ENCODE assay signal across 14 cellular contexts in the genomic region with DNA sequence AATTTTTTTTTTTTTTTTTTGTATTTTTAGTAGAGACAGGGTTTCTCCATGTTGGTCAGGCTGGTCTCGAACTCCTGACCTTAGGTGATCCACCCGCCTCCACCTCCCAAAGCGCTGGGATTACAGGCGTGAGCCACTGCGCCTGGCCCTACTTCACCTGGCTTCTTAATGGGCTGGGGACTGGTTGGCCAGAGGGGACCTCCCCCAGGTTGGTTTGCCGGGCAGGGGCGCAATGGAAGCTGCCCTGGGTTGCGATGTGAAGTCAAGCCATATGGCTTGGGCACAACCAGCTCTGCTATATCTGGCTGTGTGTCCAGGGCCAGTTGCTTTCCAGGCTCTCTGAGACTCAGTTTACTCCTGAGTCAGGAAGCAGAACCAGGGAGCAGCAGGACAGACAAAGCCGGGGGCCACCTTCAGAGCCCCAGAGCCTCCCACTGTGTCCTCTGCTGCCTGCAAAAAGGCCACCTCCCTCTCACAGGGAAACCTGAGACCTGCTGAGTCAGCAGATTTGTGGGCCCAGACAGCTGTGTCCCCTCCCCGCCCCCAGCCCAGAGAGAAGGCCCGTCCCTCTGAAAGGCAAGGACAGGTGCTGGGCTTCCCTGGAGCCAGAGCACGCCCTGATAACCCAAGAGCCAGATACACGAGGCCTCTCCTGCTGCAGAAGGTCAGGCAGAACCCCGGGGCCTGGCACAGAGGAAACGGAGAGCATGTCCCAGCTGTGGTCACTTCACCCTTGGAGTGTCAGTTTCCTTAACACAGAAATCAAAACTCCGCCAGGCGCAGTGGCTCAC. TPM values are rescaled to one million over a fixed set of nuclear protein-coding genes. Genes with fewer than 3 reads are reported as not detected.
DNase-seq lines count a peak whose midpoint lies in the region; ATAC-seq and TF ChIP-seq lines count a peak whose summit lies in the region.
"Had no signal": no experiment of that assay in that cellular context is flagged by ENCODE, and none has a peak within 500 bp of the region (broad histone marks: within the 10 kb centered on the region; RNA-seq: fewer than 3 reads in every experiment).

No MANE protein-coding gene starts in this region.

- no peak for TF ChIP-seq CTCF in mucosa of descending colon (IDR thresholded peaks at IDR 0.05)

- no peaks in the 10 kb centered on the region for H3K36me3 ChIP-seq in mucosa of descending colon (ENCODE audit: low read depth)

- no peak overlapping the region for H3K4me3 ChIP-seq in mucosa of descending colon
- H3K4me3 ChIP-seq: coronary artery had no signal

- H3K4me1 ChIP-seq in mucosa of descending colon (ENCODE audit: low read depth) = peaks cover 37% of the 10 kb centered on the region

- ATAC-seq in mucosa of descending colon (peak; percentile 25), GM19397 (IDR thresholded peaks at IDR 0.05; ENCODE audit: unreplicated experiment) (no peak)
- ATAC-seq: naive thymus-derived CD4-positive, alpha-beta T cell had no signal

- no peaks in the 10 kb centered on the region for H3K9me3 ChIP-seq in mucosa of descending colon

- DNase-seq in SHP77 (lab: John Stamatoyannopoulos, UW) = peak; percentile 30 to 49
- no peak for DNase-seq in SHP77 treated with DMSO at 0.1 percent for 48 hours (lab: John Stamatoyannopoulos, UW)
- peak; percentile 45 for DNase-seq in SK-N-DZ (ENCODE audit: low spot score)
- DNase-seq in mucosa of descending colon = peak; percentile 62 to 70 (median 64)
- DNase-seq in stimulated activated CD4-positive, alpha-beta T cell treated with anti-CD3 and anti-CD28 coated beads, Interleukin-1b, Interleukin-23, amount 100 ng/mL, for 48 hours = no peak
- DNase-seq in NCI-H1436 (lab: John Stamatoyannopoulos, UW) = no peak
- DNase-seq in NCI-H1105 (lab: John Stamatoyannopoulos, UW) = no peak
- DNase-seq: GDM1; GOT3; naive thymus-derived CD4-positive, alpha-beta T cell; NCI-H1930; Right ventricle myocardium superior had no signal

- intact Hi-C loops in mucosa of descending colon (cut with DNase I, micrococcal nuclease) = no loop called here

RNA-seq across cellular contexts. Expression of gene DAGLA, which starts 29.2 kb away (rescaled TPM):
- polyA plus RNA-seq in SK-N-DZ (2014; cell fraction: cytosol; rRNA removed) = 4.0 and 4.3 TPM in 2 replicates
- polyA plus RNA-seq in SK-N-DZ (2014; cell fraction: nucleus; rRNA removed) = 4.3 and 6.7 TPM in 2 replicates
- total RNA-seq in mucosa of descending colon = 10 to 100 TPM in 2 of 3 donors, 1 to 10 TPM in 1; 7.2 to 12.0 (median 11.9) TPM

Comparison
In these comparisons a context has a peak if more than half of its experiments do, and no peak if none do; other contexts are left out.
1. DNase-seq: peak in SHP77 (2 of 2), SK-N-DZ (single experiment) and mucosa of descending colon (3 of 3); none in SHP77 treated with DMSO at 0.1 percent for 48 hours (single experiment), stimulated activated CD4-positive, alpha-beta T cell treated with anti-CD3 and anti-CD28 coated beads, Interleukin-1b, Interleukin-23, amount 100 ng/mL, for 48 hours (single experiment), NCI-H1436 (single experiment) and NCI-H1105 (single experiment).